ENCODE assay signal across 15 cellular contexts in the genomic region with DNA sequence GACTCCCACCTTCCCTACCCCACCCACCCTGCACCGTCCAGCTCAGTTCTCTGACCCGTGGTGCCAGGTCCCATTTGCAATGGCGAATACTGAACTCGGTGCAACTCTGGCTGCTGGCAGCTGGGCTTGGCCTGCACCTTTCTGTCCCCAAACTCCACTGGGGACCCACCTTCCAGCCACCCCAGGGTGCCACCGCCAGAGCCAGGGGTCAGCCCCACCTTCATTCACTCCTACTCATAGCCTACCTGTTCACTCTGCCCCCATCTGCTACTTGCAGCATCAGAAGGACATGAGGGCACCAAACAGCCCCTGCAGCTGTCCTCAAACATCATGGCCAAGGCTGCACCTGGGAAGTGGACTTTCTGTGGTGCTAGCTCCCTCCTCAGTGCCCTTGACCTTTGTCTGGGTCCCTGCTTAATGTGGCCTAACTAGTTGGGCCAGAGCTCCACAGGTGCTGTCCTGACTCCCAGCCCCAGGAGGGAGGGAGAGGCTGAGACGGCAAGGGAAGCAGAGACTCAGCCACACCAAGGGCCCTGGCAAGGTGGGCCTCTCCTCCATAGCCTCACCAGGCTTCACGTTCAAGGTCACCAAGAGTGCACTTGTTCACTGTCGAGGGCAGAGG. TPM values are rescaled to one million over a fixed set of nuclear protein-coding genes. Genes with fewer than 3 reads are reported as not detected.
DNase-seq lines count a peak whose midpoint lies in the region; FAIRE-seq and TF ChIP-seq lines count a peak whose summit lies in the region.
"Not testable (repeated sequence)": the region's sequence is repeated elsewhere in the genome, so short reads cannot be mapped to it uniquely, and the experiment has no call there.
"Had no signal": no experiment of that assay in that cellular context is flagged by ENCODE, and none has a peak within 500 bp of the region (broad histone marks: within the 10 kb centered on the region; RNA-seq: fewer than 3 reads in every experiment).

No MANE protein-coding gene starts in this region.

- CTCF ChIA-PET in PC-9 (lab: Charles Lee) (interaction anchor here (0.7 kb wide), 2 partner anchors 25 to 426 kb away, joined by 4 read pairs; no protein-coding TSS in a partner anchor), endothelial cell of umbilical vein (lab: Charles Lee) (interaction anchor here (0.6 to 6.3 kb wide), 17 partner anchors 11 to 426 kb away, joined by 3 to 112 read pairs (median 8); partner anchors contain the start of gene NPPC)

- not testable (repeated sequence) for TF ChIP-seq EP300 in transverse colon (IDR thresholded peaks at IDR 0.05; ENCODE audit: low read depth)

- not testable (repeated sequence) for H3K4me3 ChIP-seq in AG10803 (ENCODE audit: low read length); GM12865 (ENCODE audit: low read depth, low read length); PC-9; endothelial cell of umbilical vein (replicated peaks in 1 of 3; ENCODE audit: insufficient read depth in 1 of 3, low read depth in 1 of 3, low read length in 3 of 3); neural progenitor cell; transverse colon

- not testable (repeated sequence) for H3K9me2 ChIP-seq in PC-9 (ENCODE audit: insufficient read depth)

- H3K4me2 ChIP-seq in PC-9; endothelial cell of umbilical vein (ENCODE audit: insufficient read depth, low read length); neural progenitor cell: not testable (repeated sequence)

- WGBS in transverse colon (ENCODE audit: low coverage in 1 of 2), 2 donors, result 60% methylated on average over 5 of the region's 8 CpGs; no CpG with 5 or more reads in 1 of the 2 donors

- peak; percentile 55 for FAIRE-seq in endothelial cell of umbilical vein (lab: Jason Lieb, UNC)

- not testable (repeated sequence) for H3K27me3 ChIP-seq in PC-9 (ENCODE audit: insufficient read depth, low read depth); endothelial cell of umbilical vein (ENCODE audit: control insufficient read depth in 2 of 2, insufficient read depth in 2 of 2, low read length in 2 of 2); neural progenitor cell; transverse colon

- H4K20me1 ChIP-seq in PC-9 (ENCODE audit: insufficient read depth) (peaks cover 14% of the 10 kb centered on the region; the same call in 1 of the 2 replicates), neural progenitor cell (ENCODE audit: low read depth) (peaks cover 20% of the 10 kb centered on the region)
- H4K20me1 ChIP-seq in endothelial cell of umbilical vein (replicated peaks; ENCODE audit: control insufficient read depth, extremely low read depth, insufficient read depth, low read length), result not testable (repeated sequence)

- H3F3A ChIP-seq in PC-9 (ENCODE audit: insufficient read depth, low read depth); neural progenitor cell (ENCODE audit: low read depth): not testable (repeated sequence)

- H3K36me3 ChIP-seq in PC-9 (ENCODE audit: low read depth); endothelial cell of umbilical vein (ENCODE audit: control insufficient read depth in 2 of 2, extremely low read depth in 1 of 2, insufficient read depth in 2 of 2, low read length in 2 of 2); neural progenitor cell; transverse colon: not testable (repeated sequence)

- TF ChIP-seq CTCF in AG10803 (conservative IDR thresholded peaks at IDR 0.05; ENCODE audit: low read length) (peak; percentile 6; the same call in 1 of the 2 replicates), GM12865 (IDR thresholded peaks at IDR 0.05; ENCODE audit: insufficient read depth, low read depth, low read length, missing control alignments) (peak; percentile 8), PC-9 (conservative IDR thresholded peaks at IDR 0.05) (peak; percentile 54), endothelial cell of umbilical vein (IDR thresholded peaks at IDR 0.05; ENCODE audit: extremely low read depth in 1 of 2, insufficient read depth in 1 of 2, low read depth in 1 of 2, low read length in 2 of 2) (peak; percentile 1 to 3), neural progenitor cell (IDR thresholded peaks at IDR 0.05) (peak; percentile 8), transverse colon (IDR thresholded peaks at IDR 0.05) (peak in 3 of 5 experiments; percentile 41 to 51 (median 42))

- not testable (repeated sequence) for H3K4me3 Mint-ChIP-seq in neural progenitor cell

- dilution Hi-C loops in endothelial cell of umbilical vein (cut with MboI; ENCODE audit: extremely low pct_ligation_motif_present, low sequenced_read_pairs), result not testable (repeated sequence)

- not testable (repeated sequence) for H3K9me3 ChIP-seq in PC-9 (ENCODE audit: insufficient read depth, low read depth); endothelial cell of umbilical vein (replicated peaks; ENCODE audit: control insufficient read depth, insufficient read depth, low read length); neural progenitor cell (ENCODE audit: low read depth); transverse colon

- intact Hi-C loops in PC-9 (cut with micrococcal nuclease; ENCODE audit: unreplicated experiment), result loop anchor here (2.0 to 10.0 kb wide), 3 partner anchors 111 to 402 kb away; partner anchors contain the start of genes CHRND and PRSS56
- intact Hi-C loops in endothelial cell of umbilical vein (cut with micrococcal nuclease), result not testable (repeated sequence)
- intact Hi-C loops in transverse colon (cut with DNase I; ENCODE audit: low total_unique reads), result loop anchor here (2.0 kb wide), 1 partner anchor 400 kb away; the partner anchor contains the start of gene NPPC

- H3K9me1 ChIP-seq in endothelial cell of umbilical vein (replicated peaks; ENCODE audit: control insufficient read depth, extremely low read depth, insufficient read depth, low read length), result not testable (repeated sequence)

- TF ChIP-seq POLR2A in endothelial cell of umbilical vein (IDR thresholded peaks at IDR 0.05; ENCODE audit: low read depth, low read length); transverse colon (IDR thresholded peaks at IDR 0.05): not testable (repeated sequence)

- not testable (repeated sequence) for H2AFZ ChIP-seq in PC-9; endothelial cell of umbilical vein (ENCODE audit: low read depth, low read length); neural progenitor cell (replicated peaks)

- not testable (repeated sequence) for BruUV-seq in PC-9 (replicated peaks; lab: Mats Ljungman, UMichigan); endothelial cell of umbilical vein (replicated peaks; lab: Mats Ljungman, UMichigan)

- H3K4me1 Mint-ChIP-seq in neural progenitor cell, result peaks cover 17% of the 10 kb centered on the region

- not testable (repeated sequence) for H3K27ac Mint-ChIP-seq in neural progenitor cell

- H3K4me1 ChIP-seq in PC-9 (replicated peaks; ENCODE audit: insufficient read depth); endothelial cell of umbilical vein (ENCODE audit: control insufficient read depth, extremely low read depth, insufficient read depth, low read length); neural progenitor cell; transverse colon: not testable (repeated sequence)

- POLR2A ChIA-PET in PC-9 (lab: Charles Lee; ENCODE audit: unreplicated experiment), result not testable (repeated sequence)
- POLR2A ChIA-PET in endothelial cell of umbilical vein (lab: Charles Lee), result interaction anchor here (1.4 kb wide), 1 partner anchor 11 kb away, joined by 3 read pairs; no protein-coding TSS in a partner anchor

- H3K9me3 Mint-ChIP-seq in neural progenitor cell, result not testable (repeated sequence)

- H3K36me3 Mint-ChIP-seq in neural progenitor cell, result not testable (repeated sequence)

- in situ Hi-C loops in transverse colon (cut with MboI; ENCODE audit: low pct_ligation_motif_present in 1 of 4, low pct_unique_long_range_greater_than_20kb in 1 of 4, low sequenced_read_pairs in 3 of 4), result loop anchor here in 3 of 4 donors (10.0 kb wide), 2 partner anchors 402 to 422 kb away; partner anchors contain the start of gene NPPC (in 1 of the 3)

- H3K9ac ChIP-seq in endothelial cell of umbilical vein (replicated peaks; ENCODE audit: extremely low read depth, insufficient read depth, low read length); neural progenitor cell: not testable (repeated sequence)

- H3K27me3 Mint-ChIP-seq in neural progenitor cell (ENCODE audit: insufficient read depth, low read depth), result not testable (repeated sequence)

- not testable (repeated sequence) for H3K79me2 ChIP-seq in PC-9 (ENCODE audit: low read depth); endothelial cell of umbilical vein (ENCODE audit: control insufficient read depth, insufficient read depth, low read length); neural progenitor cell (ENCODE audit: low read depth)

- H3K27ac ChIP-seq in PC-9; endothelial cell of umbilical vein (ENCODE audit: insufficient read depth, low read depth, low read length); neural progenitor cell; transverse colon: not testable (repeated sequence)

- DNase-seq in AG10803 (ENCODE audit: low read depth); GM12865 (ENCODE audit: low read depth); PC-9; endothelial cell of umbilical vein (ENCODE audit: low read depth, low spot score); neural progenitor cell (ENCODE audit: low spot score); transverse colon: not testable (repeated sequence)
- peak; percentile 56 for DNase-seq in activated effector memory CD4-positive, alpha-beta T cell treated with anti-CD3 and anti-CD28 coated beads, Interleukin-2, amount 50 U/mL, for 16 hours
- DNase-seq in islet precursor cell, result peak; percentile 36

RNA-seq across cellular contexts. Expression of gene ALPP, which starts 52.2 kb away (rescaled TPM):
- total RNA-seq in PC-9 (2021) (47.5 and 57.8 TPM in 2 replicates), endothelial cell of umbilical vein (not detected in 2 replicates), neural progenitor cell (ENCODE audit: low replicate concordance) (not detected in 2 replicates), transverse colon (not detected)
- polyA plus RNA-seq in endothelial cell of umbilical vein, result not detected in 2 replicates
- polyA plus RNA-seq in endothelial cell of umbilical vein (2011; cell fraction: cytosol; rRNA removed), result not detected in 2 replicates
- polyA plus RNA-seq in endothelial cell of umbilical vein (2011; cell fraction: nucleus; rRNA removed), result not detected in 2 replicates
- polyA plus RNA-seq in endothelial cell of umbilical vein (2012), result not detected in 2 replicates
- not detected in 2 replicates for polyA minus RNA-seq in endothelial cell of umbilical vein
- polyA minus RNA-seq in endothelial cell of umbilical vein (2011; cell fraction: cytosol; rRNA and poly(A)+ RNA removed), result 1.1 TPM
- not detected in 2 replicates for polyA minus RNA-seq in endothelial cell of umbilical vein (2011; cell fraction: nucleus; rRNA and poly(A)+ RNA removed)
- total RNA-seq: activated CD8-positive, alpha-beta memory T cell treated with anti-CD3 and anti-CD28 coated beads, Interleukin-2, amount 10 ng/mL, durations not matched to agents 7 days and 5 days; activated naive CD8-positive, alpha-beta T cell treated with anti-CD3 and anti-CD28 coated beads for 36 hours; Daoy; gastrocnemius medialis; natural killer cell treated with Interleukin-12 subunit alpha and Interleukin-12 subunit beta and Interleukin-15 and Interleukin-18, amount 100 ng/mL, for 72 hours; pulmonary artery endothelial cell; urinary bladder had no signal
- polyA plus RNA-seq: urinary bladder had no signal

Comparison
In these comparisons a context has a peak if more than half of its experiments do, and no peak if none do; other contexts are left out.
1. CTCF ChIP-seq: peak in every context shown above with its lines; median percentile 54 in PC-9; 42 in transverse colon; 8 in GM12865; 8 in neural progenitor cell; 6 in AG10803; 2 in endothelial cell of umbilical vein.
2. RNA of gene ALPP, which starts 52.2 kb away (total RNA-seq): 47.5 to 57.8 TPM in PC-9; not detected in endothelial cell of umbilical vein, not detected in neural progenitor cell and not detected in transverse colon; every median in the first group is over 10 times any median in the second.